In genomic region chr2:171185941-171186340, GRCh38 we compare ENCODE assay signal across 16 cellular contexts. TPM values are rescaled to one million over a fixed set of nuclear protein-coding genes. Genes with fewer than 3 reads are reported as not detected.
A peak's percentile ranks its signal among the peaks of the same experiment; 100 is the strongest.
DNase-seq lines count a peak whose midpoint lies in the region; ATAC-seq and TF ChIP-seq lines count a peak whose summit lies in the region.
"Had no signal": no experiment of that assay in that cellular context is flagged by ENCODE, and none has a peak within 500 bp of the region (broad histone marks: within the 10 kb centered on the region; RNA-seq: fewer than 3 reads in every experiment).

No MANE protein-coding gene starts in this region.

- H3K27me3 ChIP-seq in GM23248 (replicated peaks; ENCODE audit: insufficient read depth) (no peaks in the 10 kb centered on the region), hepatocyte (no peaks in the 10 kb centered on the region)
- H3K27me3 ChIP-seq: upper lobe of right lung had no signal

- in situ Hi-C loops in GM23248 (cut with MboI): no loop called here

- H3K9me3 ChIP-seq in GM23248 (ENCODE audit: low read depth) (no peaks in the 10 kb centered on the region), hepatocyte (ENCODE audit: low read depth) (no peaks in the 10 kb centered on the region)
- H3K9me3 ChIP-seq: Caco-2, left ventricle myocardium inferior, upper lobe of right lung had no signal

- 12 to 16% methylated on average over 3 of the region's 3 CpGs for WGBS in GM23248 (ENCODE audit: low coverage in 1 of 2, low lambda C conversion rate in 2 of 2, missing lambda C conversion rate in 2 of 2), 2 experiments
- 86% methylated on average over 3 of the region's 3 CpGs for WGBS in hepatocyte (ENCODE audit: low lambda C conversion rate, missing lambda C conversion rate)

- TF ChIP-seq CTCF in WI38 (IDR thresholded peaks at IDR 0.05; ENCODE audit: low read depth, low read length) (no peak), fibroblast of the aortic adventitia (IDR thresholded peaks at IDR 0.05; ENCODE audit: insufficient read depth, low read length) (no peak), hepatocyte (IDR thresholded peaks at IDR 0.05; ENCODE audit: poor library complexity) (no peak)

- H3K79me2 ChIP-seq in GM23248 (ENCODE audit: insufficient read depth) (no peaks in the 10 kb centered on the region), hepatocyte (no peaks in the 10 kb centered on the region)

- H3K9ac ChIP-seq in GM23248: peak overlapping the region; percentile 54

- H3K36me3 ChIP-seq in GM23248 (ENCODE audit: low read depth) (no peaks in the 10 kb centered on the region), hepatocyte (replicated peaks; ENCODE audit: insufficient read depth, low read depth) (no peaks in the 10 kb centered on the region)
- H3K36me3 ChIP-seq: left ventricle myocardium inferior, upper lobe of right lung had no signal

- H4K20me1 ChIP-seq in GM23248 (ENCODE audit: insufficient read depth): no peaks in the 10 kb centered on the region
- H4K20me1 ChIP-seq in hepatocyte (ENCODE audit: insufficient read depth, poor library complexity, severe bottlenecking): no peaks in the 10 kb centered on the region

- ATAC-seq in GM18909 (IDR thresholded peaks at IDR 0.05; ENCODE audit: poor library complexity, unreplicated experiment): no peak
- ATAC-seq: natural killer cell treated with Interleukin-12 subunit alpha and Interleukin-12 subunit beta and Interleukin-15 and Interleukin-18, amount 100 ng/mL, for 72 hours; upper lobe of right lung had no signal

- H3K9me2 ChIP-seq in GM23248 (ENCODE audit: insufficient read depth): no peaks in the 10 kb centered on the region
- no peaks in the 10 kb centered on the region for H3K9me2 ChIP-seq in hepatocyte (replicated peaks; ENCODE audit: insufficient read depth)

- H3K4me3 ChIP-seq in GM23248: peak overlapping the region; percentile 56
- H3K4me3 ChIP-seq in WI38 (ENCODE audit: low read depth, low read length): peak overlapping the region; percentile 9; the same call in 1 of the 2 replicates
- H3K4me3 ChIP-seq in fibroblast of the aortic adventitia (ENCODE audit: low read depth, low read length): no peak overlapping the region
- no peak overlapping the region for H3K4me3 ChIP-seq in hepatocyte
- H3K4me3 ChIP-seq: left ventricle myocardium inferior, SK-N-MC, upper lobe of right lung had no signal

- DNase-seq in GM23248 (peak; percentile 90), fibroblast of the aortic adventitia (ENCODE audit: low read depth) (peak; percentile 84), stromal cell of bone marrow (ENCODE audit: low read depth) (peak; percentile 85), NCI-H82 treated with DMSO at 0.1 percent for 48 hours (lab: John Stamatoyannopoulos, UW; ENCODE audit: unreplicated experiment) (no peak), hepatocyte (ENCODE audit: low spot score) (no peak), nucleus accumbens (lab: John Stamatoyannopoulos, UW) (no peak)
- DNase-seq: activated gamma-delta T cell treated with Interleukin-2 at 50 U/mL for 16 hours; left ventricle myocardium inferior; NCI-H1417 treated with DMSO at 0.1 percent for 48 hours; stimulated activated CD4-positive, alpha-beta T cell treated with anti-CD3 and anti-CD28 coated beads, Interleukin-4, amount 100 ng/mL, for 4 hours; upper lobe of right lung had no signal

- H3K27ac ChIP-seq in GM23248 (peak overlapping the region; percentile 77), hepatocyte (no peak overlapping the region)
- H3K27ac ChIP-seq: left ventricle myocardium inferior, SK-N-MC, upper lobe of right lung had no signal

- peaks cover 19% of the 10 kb centered on the region for H3F3A ChIP-seq in GM23248 (ENCODE audit: insufficient read depth)

- H3K4me2 ChIP-seq in GM23248 (ENCODE audit: unreplicated experiment) (peak overlapping the region; percentile 83), hepatocyte (no peak overlapping the region)

- H3K4me1 ChIP-seq in GM23248 (ENCODE audit: insufficient read depth) (peaks cover 16% of the 10 kb centered on the region), hepatocyte (ENCODE audit: insufficient read depth) (no peaks in the 10 kb centered on the region)
- H3K4me1 ChIP-seq: left ventricle myocardium inferior had no signal

- H2AFZ ChIP-seq in GM23248 (peak overlapping the region; percentile 77), hepatocyte (no peak overlapping the region)

RNA-seq across cellular contexts. Expression of gene TLK1, which starts 25.2 kb away (rescaled TPM):
- 9.6 and 23.6 TPM in 2 replicates for total RNA-seq in GM23248 (2014; rRNA removed; shearing (Covaris generic))
- polyA plus RNA-seq in GM23248 (2016; fragmentation: Nextera tagmentation; extraction: Ambion mirVana) (23.7 and 25.6 TPM in 2 replicates), hepatocyte (9.2 and 13.0 TPM in 2 replicates)
- total RNA-seq in fibroblast of the aortic adventitia (ENCODE audit: low replicate concordance) (10.4 and 28.1 TPM in 2 replicates), hepatocyte (21.4 and 21.8 TPM in 2 replicates)

Comparison
In these comparisons a context has a peak if more than half of its experiments do, and no peak if none do; other contexts are left out.
1. DNase-seq: peak in GM23248 (single experiment), fibroblast of the aortic adventitia (single experiment) and stromal cell of bone marrow (single experiment); none in NCI-H82 treated with DMSO at 0.1 percent for 48 hours (single experiment), hepatocyte (single experiment) and nucleus accumbens (0 of 56).
2. H3K4me3 ChIP-seq: peak in GM23248 (single experiment) and WI38 (single experiment); none in fibroblast of the aortic adventitia (single experiment) and hepatocyte (single experiment).